Comparison of ENCODE assay signal across 8 cellular contexts in the genomic region with DNA sequence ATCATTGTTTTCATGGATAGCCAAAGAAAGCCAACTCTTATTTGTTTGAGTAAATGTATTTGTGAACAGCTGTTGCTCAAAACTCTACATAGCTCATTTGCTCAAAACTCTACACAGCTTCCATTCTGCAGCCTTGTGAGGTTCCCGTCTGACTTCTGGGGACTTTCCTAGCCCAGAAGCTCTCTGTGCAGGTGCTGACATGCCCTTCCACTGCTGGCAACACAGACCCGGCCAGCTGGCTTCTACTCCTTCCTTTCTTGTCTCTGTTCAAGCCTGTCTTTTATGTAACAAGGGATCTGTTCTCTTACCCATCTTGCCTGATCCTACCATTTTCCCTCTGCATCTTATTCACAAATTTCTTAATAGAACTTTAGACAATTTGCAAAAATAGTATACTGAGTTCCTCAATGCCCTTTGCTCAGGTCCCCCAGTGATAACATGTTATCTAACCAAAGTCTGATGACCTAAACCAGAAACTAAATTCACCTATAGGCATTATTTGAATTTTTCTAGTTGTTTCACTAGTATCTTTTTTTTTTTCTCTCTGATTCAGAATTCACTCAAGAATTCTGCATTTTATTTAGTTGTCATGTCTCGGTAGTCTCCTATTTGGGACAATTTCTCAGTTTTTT.
A peak's percentile ranks its signal among the peaks of the same experiment; 100 is the strongest.
DNase-seq lines count a peak whose midpoint lies in the region; ATAC-seq and TF ChIP-seq lines count a peak whose summit lies in the region.

No MANE protein-coding gene starts in this region.

- peak overlapping the region; percentile 1 for H3K27ac Mint-ChIP-seq in neural crest cell (ENCODE audit: unreplicated experiment)
- no peak overlapping the region for H3K27ac Mint-ChIP-seq in activated naive CD4-positive, alpha-beta T cell treated with anti-CD3 and anti-CD28 coated beads, Interleukin-2, amount 50 U/mL, for 72 hours

- H3K9me3 Mint-ChIP-seq in neural crest cell: peaks cover 12% of the 10 kb centered on the region
- H3K9me3 Mint-ChIP-seq in activated naive CD4-positive, alpha-beta T cell treated with anti-CD3 and anti-CD28 coated beads, Interleukin-2, amount 50 U/mL, for 72 hours: peaks cover 4 to 15% of the 10 kb centered on the region in 2 donors

- H3K4me3 Mint-ChIP-seq in neural crest cell: no peak overlapping the region

- H3K4me1 Mint-ChIP-seq in neural crest cell: peaks cover 20% of the 10 kb centered on the region

- no peaks in the 10 kb centered on the region for H3K27me3 Mint-ChIP-seq in neural crest cell (ENCODE audit: low read depth)

- no peak for TF ChIP-seq CTCF in neural crest cell (conservative IDR thresholded peaks at IDR 0.05)

- ATAC-seq in GM18909 (IDR thresholded peaks at IDR 0.05; ENCODE audit: poor library complexity, unreplicated experiment) (peak; percentile 95), HG02588 (IDR thresholded peaks at IDR 0.05; ENCODE audit: unreplicated experiment) (peak; percentile 99), HG03520 (IDR thresholded peaks at IDR 0.05; ENCODE audit: unreplicated experiment) (peak; percentile 95)
- no peak for ATAC-seq in activated naive CD4-positive, alpha-beta T cell treated with anti-CD3 and anti-CD28 coated beads, Interleukin-2, amount 50 U/mL, for 72 hours

- DNase-seq in neural crest cell (ENCODE audit: low read depth, low spot score): no peak
- DNase-seq in activated naive CD4-positive, alpha-beta T cell treated with anti-CD3 and anti-CD28 coated beads, Interleukin-2, amount 50 U/mL, for 72 hours (ENCODE audit: low spot score in 2 of 2): no peak
- no peak for DNase-seq in NCI-H2081 (lab: John Stamatoyannopoulos, UW)
- DNase-seq in NCI-H82 treated with DMSO at 0.1 percent for 48 hours (lab: John Stamatoyannopoulos, UW; ENCODE audit: unreplicated experiment): no peak
- no peak for DNase-seq in HCEC 1CT

- H3K36me3 Mint-ChIP-seq in neural crest cell (ENCODE audit: low read depth): no peaks in the 10 kb centered on the region
- H3K36me3 Mint-ChIP-seq in activated naive CD4-positive, alpha-beta T cell treated with anti-CD3 and anti-CD28 coated beads, Interleukin-2, amount 50 U/mL, for 72 hours: no peaks in the 10 kb centered on the region

Comparison
In these comparisons a context has a peak if more than half of its experiments do, and no peak if none do; other contexts are left out.
1. ATAC-seq: peak in GM18909 (single experiment), HG02588 (single experiment) and HG03520 (single experiment); none in activated naive CD4-positive, alpha-beta T cell treated with anti-CD3 and anti-CD28 coated beads, Interleukin-2, amount 50 U/mL, for 72 hours (0 of 2).